Comparison of ENCODE assay signal across 12 cellular contexts in genomic region chr10:48802611-48803046, GRCh38.
DNase-seq lines count a peak whose midpoint lies in the region; ATAC-seq, FAIRE-seq and TF ChIP-seq lines count a peak whose summit lies in the region.
"Had no signal": no experiment of that assay in that cellular context is flagged by ENCODE, and none has a peak within 500 bp of the region (broad histone marks: within the 10 kb centered on the region; RNA-seq: fewer than 3 reads in every experiment).

No MANE protein-coding gene starts in this region.

- CTCF ChIA-PET in activated B cell treated with CpG ODN at 0.5 μM for 24 hours (lab: Charles Lee), result interaction anchor here (6.4 kb wide), 1 partner anchor 145 kb away, joined by 53 read pairs; no protein-coding TSS in a partner anchor

- peaks cover 78% of the 10 kb centered on the region for H3K4me1 Mint-ChIP-seq in activated B cell treated with CpG ODN at 0.5 μM for 24 hours

- H3K27ac Mint-ChIP-seq in activated B cell treated with CpG ODN at 0.5 μM for 24 hours, result peak overlapping the region; percentile 92

- H3K36me3 Mint-ChIP-seq in activated B cell treated with CpG ODN at 0.5 μM for 24 hours (ENCODE audit: low read depth), result peaks cover 89% of the 10 kb centered on the region

- no peaks in the 10 kb centered on the region for H3K9me3 ChIP-seq in aorta (ENCODE audit: control insufficient read depth, low read length)

- WGBS in aorta, 2 donors, result 88 to 93% methylated on average over 2 of the region's 2 CpGs

- intact Hi-C loops in activated B cell treated with CpG ODN at 0.5 μM for 24 hours (cut with micrococcal nuclease) (loop anchor here (1.0 to 5.0 kb wide), 5 partner anchors 45 to 144 kb away; no protein-coding TSS in a partner anchor), aorta (cut with DNase I) (no loop called here)

- DNase-seq in GM13977 (ENCODE audit: low spot score) (peak; percentile 76), activated B cell treated with CpG ODN at 0.5 μM for 24 hours (no peak), RCC 7860 (ENCODE audit: low spot score) (no peak), ecto neural progenitor cell (ENCODE audit: low spot score) (no peak), aorta (no peak), HuH-7 (ENCODE audit: low spot score) (no peak)
- DNase-seq: DND-41, dorsolateral prefrontal cortex, retina had no signal

- no peak overlapping the region for H3K27ac ChIP-seq in aorta (ENCODE audit: low read depth in 1 of 2, low read length in 2 of 2)

- ATAC-seq in GM19397 (IDR thresholded peaks at IDR 0.05; ENCODE audit: unreplicated experiment), result peak; percentile 72
- ATAC-seq in HG03025 (IDR thresholded peaks at IDR 0.05; ENCODE audit: low FRiP score, unreplicated experiment), result peak; percentile 97
- ATAC-seq in activated B cell treated with CpG ODN at 0.5 μM for 24 hours (ENCODE audit: low read depth), result peak; percentile 75
- no peak for ATAC-seq in aorta (ENCODE audit: low FRiP score)
- ATAC-seq: Panc1 had no signal

- POLR2A ChIA-PET in activated B cell treated with CpG ODN at 0.5 μM for 24 hours (lab: Charles Lee), result interaction anchor here (0.6 to 2.4 kb wide), 8 partner anchors 17 to 169 kb away, joined by 3 to 8 read pairs (median 4); partner anchors contain the start of gene WDFY4

- no peak overlapping the region for H3K4me3 ChIP-seq in aorta (ENCODE audit: low read length in 2 of 2)
- H3K4me3 ChIP-seq: dorsolateral prefrontal cortex had no signal

- no peaks in the 10 kb centered on the region for H3K27me3 ChIP-seq in aorta (ENCODE audit: control insufficient read depth in 1 of 2, insufficient read depth in 2 of 2, low read length in 1 of 2)
- H3K27me3 ChIP-seq: dorsolateral prefrontal cortex had no signal

- no peak for FAIRE-seq in RCC 7860 (lab: Jason Lieb, UNC)

- TF ChIP-seq CTCF in GM13977 (IDR thresholded peaks at IDR 0.05; ENCODE audit: extremely low read depth, insufficient read depth, missing control alignments) (no peak), activated B cell treated with CpG ODN at 0.5 μM for 24 hours (IDR thresholded peaks at IDR 0.05) (no peak)

- in situ Hi-C loops in GM13977 (cut with MboI; ENCODE audit: low pct_unique_long_range_greater_than_20kb, low sequenced_read_pairs, unreplicated experiment), result no loop called here

- H3K4me3 Mint-ChIP-seq in activated B cell treated with CpG ODN at 0.5 μM for 24 hours, result peak overlapping the region; percentile 44

- no peaks in the 10 kb centered on the region for H3K36me3 ChIP-seq in aorta (ENCODE audit: control insufficient read depth in 1 of 2, insufficient read depth in 2 of 2, low read length in 1 of 2)

- no peaks in the 10 kb centered on the region for H3K4me1 ChIP-seq in aorta (ENCODE audit: control insufficient read depth in 1 of 2, insufficient read depth in 2 of 2, low read length in 2 of 2)

- H3K27me3 Mint-ChIP-seq in activated B cell treated with CpG ODN at 0.5 μM for 24 hours, result no peaks in the 10 kb centered on the region

- H3K9me3 Mint-ChIP-seq in activated B cell treated with CpG ODN at 0.5 μM for 24 hours, result no peaks in the 10 kb centered on the region
